In genomic region chr17:50051606-50052005, GRCh38 we compare ENCODE assay signal across 11 cellular contexts. TPM values are rescaled to one million over a fixed set of nuclear protein-coding genes. Genes with fewer than 3 reads are reported as not detected.
DNase-seq lines count a peak whose midpoint lies in the region; ATAC-seq and TF ChIP-seq lines count a peak whose summit lies in the region.
"Had no signal": no experiment of that assay in that cellular context is flagged by ENCODE, and none has a peak within 500 bp of the region (broad histone marks: within the 10 kb centered on the region; RNA-seq: fewer than 3 reads in every experiment).

No MANE protein-coding gene starts in this region.

- no peaks in the 10 kb centered on the region for H3K9me3 Mint-ChIP-seq in activated CD4-positive, alpha-beta T cell treated with anti-CD3 and anti-CD28 coated beads, Interleukin-2, amount 10 ng/mL, durations not matched to agents 7 days and 5 days
- no peaks in the 10 kb centered on the region for H3K9me3 Mint-ChIP-seq in endodermal cell

- no peak for ATAC-seq in HG02973 (IDR thresholded peaks at IDR 0.05; ENCODE audit: unreplicated experiment)
- ATAC-seq in GM21423 (IDR thresholded peaks at IDR 0.05; ENCODE audit: unreplicated experiment) = no peak

- no peaks in the 10 kb centered on the region for H3K79me2 ChIP-seq in smooth muscle cell (ENCODE audit: low read depth)

- CTCF ChIA-PET in activated CD4-positive, alpha-beta T cell treated with anti-CD3 and anti-CD28 coated beads, Interleukin-2, amount 10 ng/mL, durations not matched to agents 7 days and 5 days (lab: Charles Lee) = no interaction called here
- CTCF ChIA-PET in RWPE1 (lab: Yijun Ruan, JAX) = no interaction called here

- H3K27ac ChIP-seq in RWPE1 (peak overlapping the region; percentile 100), endodermal cell (ENCODE audit: low read depth, low read length) (no peak overlapping the region), smooth muscle cell (ENCODE audit: low read depth) (peak overlapping the region; percentile 68)

- peaks cover 9% of the 10 kb centered on the region for H3F3A ChIP-seq in smooth muscle cell (ENCODE audit: low read depth)

- H3K27ac Mint-ChIP-seq in activated CD4-positive, alpha-beta T cell treated with anti-CD3 and anti-CD28 coated beads, Interleukin-2, amount 10 ng/mL, durations not matched to agents 7 days and 5 days = peak overlapping the region; percentile 21
- H3K27ac Mint-ChIP-seq in endodermal cell = peak overlapping the region; percentile 61

- no peak for DNase-seq in activated CD4-positive, alpha-beta T cell treated with anti-CD3 and anti-CD28 coated beads, Interleukin-2, amount 10 ng/mL, durations not matched to agents 7 days and 5 days
- DNase-seq in activated CD4-positive, alpha-beta T cell treated with anti-CD3 and anti-CD28 coated beads, Interleukin-2, amount 50 U/mL, for 4 hours = no peak
- no peak for DNase-seq in RWPE1 (ENCODE audit: low spot score)
- no peak for DNase-seq in endodermal cell
- no peak for DNase-seq in smooth muscle cell (lab: John Stamatoyannopoulos, UW; ENCODE audit: unreplicated experiment)
- DNase-seq in 8988T = no peak
- DNase-seq: central memory CD4-positive, alpha-beta T cell; NCI-H187 had no signal

- H3K27me3 ChIP-seq in endodermal cell (ENCODE audit: control insufficient read depth, insufficient read depth, low read length, poor library complexity, severe bottlenecking) (peaks cover 1% of the 10 kb centered on the region), smooth muscle cell (ENCODE audit: low read depth) (no peaks in the 10 kb centered on the region)
- H3K27me3 ChIP-seq: pancreas had no signal

- H3K4me1 Mint-ChIP-seq in activated CD4-positive, alpha-beta T cell treated with anti-CD3 and anti-CD28 coated beads, Interleukin-2, amount 10 ng/mL, durations not matched to agents 7 days and 5 days = peaks cover 35% of the 10 kb centered on the region
- peaks cover 50% of the 10 kb centered on the region for H3K4me1 Mint-ChIP-seq in endodermal cell

- TF ChIP-seq CTCF in RWPE1 (conservative IDR thresholded peaks at IDR 0.05; ENCODE audit: low read depth) (no peak), endodermal cell (conservative IDR thresholded peaks at IDR 0.05) (no peak), smooth muscle cell (IDR thresholded peaks at IDR 0.05; ENCODE audit: borderline replicate concordance, insufficient read depth, poor library complexity, severe bottlenecking) (no peak)

- no peak overlapping the region for H2AFZ ChIP-seq in smooth muscle cell (ENCODE audit: low read depth)

- WGBS in endodermal cell (ENCODE audit: insufficient coverage in 1 of 2, insufficient read length in 1 of 2), 2 experiments = 66 to 85% methylated on average over 2 of the region's 2 CpGs
- WGBS in smooth muscle cell (ENCODE audit: low lambda C conversion rate) = 91% methylated on average over 2 of the region's 2 CpGs

- H3K36me3 ChIP-seq in endodermal cell (ENCODE audit: control insufficient read depth, insufficient read depth, low read length) = no peaks in the 10 kb centered on the region
- H3K36me3 ChIP-seq in smooth muscle cell (ENCODE audit: low read depth) = no peaks in the 10 kb centered on the region
- H3K36me3 ChIP-seq: pancreas had no signal

- no peak overlapping the region for H3K4me3 ChIP-seq in endodermal cell (ENCODE audit: low read length)
- H3K4me3 ChIP-seq in smooth muscle cell = no peak overlapping the region
- H3K4me3 ChIP-seq: pancreas had no signal

- H3K4me2 ChIP-seq in smooth muscle cell = peak overlapping the region; percentile 78

- no peak overlapping the region for H3K4me3 Mint-ChIP-seq in activated CD4-positive, alpha-beta T cell treated with anti-CD3 and anti-CD28 coated beads, Interleukin-2, amount 10 ng/mL, durations not matched to agents 7 days and 5 days
- H3K4me3 Mint-ChIP-seq in endodermal cell = no peak overlapping the region

- H3K4me1 ChIP-seq in endodermal cell (ENCODE audit: control insufficient read depth, insufficient read depth, low read length) (peaks cover 16% of the 10 kb centered on the region), smooth muscle cell (ENCODE audit: low read depth) (peaks cover 37% of the 10 kb centered on the region)

- POLR2A ChIA-PET in activated CD4-positive, alpha-beta T cell treated with anti-CD3 and anti-CD28 coated beads, Interleukin-2, amount 10 ng/mL, durations not matched to agents 7 days and 5 days (lab: Charles Lee) = no interaction called here
- POLR2A ChIA-PET in RWPE1 (lab: Yijun Ruan, JAX; ENCODE audit: low non-redundant PET) = no interaction called here

- H3K27me3 Mint-ChIP-seq in activated CD4-positive, alpha-beta T cell treated with anti-CD3 and anti-CD28 coated beads, Interleukin-2, amount 10 ng/mL, durations not matched to agents 7 days and 5 days = peaks cover 4% of the 10 kb centered on the region
- H3K27me3 Mint-ChIP-seq in endodermal cell (ENCODE audit: insufficient read depth) = peaks cover 10% of the 10 kb centered on the region

- no peaks in the 10 kb centered on the region for H4K20me1 ChIP-seq in smooth muscle cell (ENCODE audit: low read depth)

- no peak overlapping the region for H3K9ac ChIP-seq in endodermal cell (ENCODE audit: extremely low read depth, low read length, poor library complexity, severe bottlenecking)
- H3K9ac ChIP-seq in smooth muscle cell (ENCODE audit: low read depth) = no peak overlapping the region

- H3K9me3 ChIP-seq in endodermal cell (ENCODE audit: control insufficient read depth, low read length) (no peaks in the 10 kb centered on the region), smooth muscle cell (replicated peaks; ENCODE audit: low read depth) (no peaks in the 10 kb centered on the region)
- H3K9me3 ChIP-seq: pancreas had no signal

- no peaks in the 10 kb centered on the region for H3K36me3 Mint-ChIP-seq in activated CD4-positive, alpha-beta T cell treated with anti-CD3 and anti-CD28 coated beads, Interleukin-2, amount 10 ng/mL, durations not matched to agents 7 days and 5 days (ENCODE audit: low read depth)
- H3K36me3 Mint-ChIP-seq in endodermal cell (ENCODE audit: low read depth) = no peaks in the 10 kb centered on the region

RNA-seq across cellular contexts. Expression of gene ITGA3, which starts 4.3 kb away (rescaled TPM):
- total RNA-seq in activated CD4-positive, alpha-beta T cell treated with anti-CD3 and anti-CD28 coated beads, Interleukin-2, amount 10 ng/mL, durations not matched to agents 7 days and 5 days = 1 to 10 TPM; 5.8 to 7.9 TPM
- total RNA-seq in endodermal cell (10 to 100 TPM; 16.6 to 21.7 TPM), smooth muscle cell (44.7 and 77.9 TPM in 2 replicates)
- 12.1 TPM for polyA plus RNA-seq in endodermal cell (2013, experiment 1 of 2)
- polyA plus RNA-seq in endodermal cell (2013, experiment 2 of 2) = 14.6 TPM
- polyA plus RNA-seq in smooth muscle cell = 30.0 and 70.4 TPM in 2 replicates

RNA-seq across cellular contexts. Expression of gene PDK2, which starts 43.5 kb away (rescaled TPM):
- 10 to 100 TPM; 29.4 to 31.3 TPM for total RNA-seq in activated CD4-positive, alpha-beta T cell treated with anti-CD3 and anti-CD28 coated beads, Interleukin-2, amount 10 ng/mL, durations not matched to agents 7 days and 5 days
- total RNA-seq in endodermal cell = 10 to 100 TPM; 23.0 to 24.2 TPM
- polyA plus RNA-seq in endodermal cell (2013, experiment 1 of 2) = 24.0 TPM
- 20.7 TPM for polyA plus RNA-seq in endodermal cell (2013, experiment 2 of 2)
- total RNA-seq in smooth muscle cell = 21.7 and 28.2 TPM in 2 replicates
- 34.3 and 36.5 TPM in 2 replicates for polyA plus RNA-seq in smooth muscle cell

RNA-seq across cellular contexts. Expression of gene DLX3, which starts 56.6 kb away (rescaled TPM):
- total RNA-seq in activated CD4-positive, alpha-beta T cell treated with anti-CD3 and anti-CD28 coated beads, Interleukin-2, amount 10 ng/mL, durations not matched to agents 7 days and 5 days = not detected
- 1 to 10 TPM in 1 of 2 donors, under 1 TPM in 1; 0.58 to 1.4 TPM for total RNA-seq in endodermal cell
- polyA plus RNA-seq in endodermal cell (2013, experiment 1 of 2) = 1.2 TPM
- 1.5 TPM for polyA plus RNA-seq in endodermal cell (2013, experiment 2 of 2)
- 9.7 TPM in 1 of 2 replicates, not detected in the other for total RNA-seq in smooth muscle cell
- polyA plus RNA-seq in smooth muscle cell = 1.4 and 3.8 TPM in 2 replicates
